In genomic region chr12:52023976-52024688, GRCh38 we compare ENCODE assay signal across 8 cellular contexts. TPM values are rescaled to one million over a fixed set of nuclear protein-coding genes. Genes with fewer than 3 reads are reported as not detected.
DNase-seq lines count a peak whose midpoint lies in the region; ATAC-seq and TF ChIP-seq lines count a peak whose summit lies in the region.

No MANE protein-coding gene starts in this region.

- WGBS in GM23248 (ENCODE audit: low coverage in 1 of 2, low lambda C conversion rate in 2 of 2, missing lambda C conversion rate in 2 of 2), 2 experiments = 21 to 23% methylated on average over 20 of the region's 20 CpGs

- no peaks in the 10 kb centered on the region for H3F3A ChIP-seq in GM23248 (ENCODE audit: insufficient read depth)

- TF ChIP-seq CTCF in fibroblast of pulmonary artery (IDR thresholded peaks at IDR 0.05; ENCODE audit: low read length, missing control alignments) = no peak

- H3K9me2 ChIP-seq in GM23248 (ENCODE audit: insufficient read depth) = no peaks in the 10 kb centered on the region

- no peak for DNase-seq in GM23248
- no peak for DNase-seq in SJCRH30
- DNase-seq in fibroblast of pulmonary artery (ENCODE audit: low read depth) = no peak
- no peak for DNase-seq in Ammon's horn (ENCODE audit: low spot score)
- no peak for DNase-seq in mucosa of gallbladder (ENCODE audit: low spot score)
- no peak for DNase-seq in iPS-NIHi11 (ENCODE audit: low spot score)

- no peak overlapping the region for H3K27ac ChIP-seq in GM23248
- no peak overlapping the region for H3K27ac ChIP-seq in SJCRH30

- peak overlapping the region; percentile 64 for H3K4me2 ChIP-seq in GM23248 (ENCODE audit: unreplicated experiment)
- H3K4me2 ChIP-seq in skeletal muscle satellite cell (ENCODE audit: low read length) = peak overlapping the region; percentile 84

- no peaks in the 10 kb centered on the region for H3K79me2 ChIP-seq in GM23248 (ENCODE audit: insufficient read depth)

- H3K36me3 ChIP-seq in GM23248 (ENCODE audit: low read depth) = no peaks in the 10 kb centered on the region
- no peaks in the 10 kb centered on the region for H3K36me3 ChIP-seq in SJCRH30
- H3K36me3 ChIP-seq in skeletal muscle satellite cell (ENCODE audit: insufficient read depth, low read length) = no peaks in the 10 kb centered on the region

- H3K27me3 ChIP-seq in GM23248 (replicated peaks; ENCODE audit: insufficient read depth) = no peaks in the 10 kb centered on the region
- H3K27me3 ChIP-seq in SJCRH30 = peaks cover 5% of the 10 kb centered on the region
- H3K27me3 ChIP-seq in skeletal muscle satellite cell (ENCODE audit: control insufficient read depth, insufficient read depth, low read length) = peaks cover 3% of the 10 kb centered on the region

- ATAC-seq in GM21447 (IDR thresholded peaks at IDR 0.05; ENCODE audit: unreplicated experiment) = no peak

- H3K9ac ChIP-seq in GM23248 (peak overlapping the region; percentile 48), skeletal muscle satellite cell (ENCODE audit: low read depth, low read length) (peak overlapping the region; percentile 43)

- H3K4me1 ChIP-seq in GM23248 (ENCODE audit: insufficient read depth) = peaks cover 4% of the 10 kb centered on the region; the same call in 1 of the 2 replicates
- peaks cover 13% of the 10 kb centered on the region for H3K4me1 ChIP-seq in SJCRH30
- peaks cover 16% of the 10 kb centered on the region for H3K4me1 ChIP-seq in skeletal muscle satellite cell (ENCODE audit: control insufficient read depth, insufficient read depth, low read length)

- H4K20me1 ChIP-seq in GM23248 (ENCODE audit: insufficient read depth) = no peaks in the 10 kb centered on the region

- in situ Hi-C loops in GM23248 (cut with MboI) = no loop called here

- H3K9me3 ChIP-seq in GM23248 (ENCODE audit: low read depth) = no peaks in the 10 kb centered on the region
- H3K9me3 ChIP-seq in SJCRH30 (replicated peaks) = no peaks in the 10 kb centered on the region
- no peaks in the 10 kb centered on the region for H3K9me3 ChIP-seq in skeletal muscle satellite cell (replicated peaks; ENCODE audit: low read length)

- H3K4me3 ChIP-seq in GM23248 = peak overlapping the region; percentile 69
- H3K4me3 ChIP-seq in SJCRH30 = peak overlapping the region; percentile 54
- H3K4me3 ChIP-seq in fibroblast of pulmonary artery (replicated peaks; ENCODE audit: low read depth, low read length) = peak overlapping the region; percentile 50
- H3K4me3 ChIP-seq in skeletal muscle satellite cell (ENCODE audit: low read length) = peak overlapping the region; percentile 70

- peak overlapping the region; percentile 91 for H2AFZ ChIP-seq in GM23248

RNA-seq across cellular contexts. Expression of gene TAMALIN, which starts 17.4 kb away (rescaled TPM):
- total RNA-seq in GM23248 (2014; rRNA removed; shearing (Covaris generic)) = 2.2 and 5.9 TPM in 2 replicates
- not detected in 2 replicates for polyA plus RNA-seq in GM23248 (2016; fragmentation: Nextera tagmentation; extraction: Ambion mirVana)
- total RNA-seq in SJCRH30 (2014; rRNA removed; shearing (Covaris generic)) = 3.3 and 4.5 TPM in 2 replicates
- 3.5 and 7.9 TPM in 2 replicates for total RNA-seq in skeletal muscle satellite cell (2012; rRNA removed)
- total RNA-seq in mucosa of gallbladder = 23.9 TPM

RNA-seq across cellular contexts. Expression of gene NR4A1, which starts 27.1 kb away (rescaled TPM):
- total RNA-seq in GM23248 (2014; rRNA removed; shearing (Covaris generic)) = 12.5 and 13.1 TPM in 2 replicates
- 10.2 and 11.1 TPM in 2 replicates for polyA plus RNA-seq in GM23248 (2016; fragmentation: Nextera tagmentation; extraction: Ambion mirVana)
- 9.2 and 10.0 TPM in 2 replicates for total RNA-seq in SJCRH30 (2014; rRNA removed; shearing (Covaris generic))
- 1.1 and 1.5 TPM in 2 replicates for total RNA-seq in skeletal muscle satellite cell (2012; rRNA removed)
- 131 TPM for total RNA-seq in mucosa of gallbladder

RNA-seq across cellular contexts. Expression of gene ATG101, which starts 45.6 kb away (rescaled TPM):
- total RNA-seq in GM23248 (2014; rRNA removed; shearing (Covaris generic)) = 113 and 139 TPM in 2 replicates
- polyA plus RNA-seq in GM23248 (2016; fragmentation: Nextera tagmentation; extraction: Ambion mirVana) = 77.3 and 77.9 TPM in 2 replicates
- 48.6 and 52.1 TPM in 2 replicates for total RNA-seq in SJCRH30 (2014; rRNA removed; shearing (Covaris generic))
- 45.9 and 56.3 TPM in 2 replicates for total RNA-seq in skeletal muscle satellite cell (2012; rRNA removed)
- 38.6 TPM for total RNA-seq in mucosa of gallbladder

RNA-seq across cellular contexts. Expression of gene SMIM41, which starts 55.4 kb away (rescaled TPM):
- total RNA-seq in GM23248 (2014; rRNA removed; shearing (Covaris generic)) = not detected in 2 replicates
- not detected in 2 replicates for polyA plus RNA-seq in GM23248 (2016; fragmentation: Nextera tagmentation; extraction: Ambion mirVana)
- not detected in 2 replicates for total RNA-seq in SJCRH30 (2014; rRNA removed; shearing (Covaris generic))
- not detected in 2 replicates for total RNA-seq in skeletal muscle satellite cell (2012; rRNA removed)
- 0.46 TPM for total RNA-seq in mucosa of gallbladder
